ENCODE assay signal across 24 cellular contexts in genomic region chr3:108201258-108201657, GRCh38.
"Had no signal": no experiment of that assay in that cellular context is flagged by ENCODE, and none has a peak within 500 bp of the region (broad histone marks: within the 10 kb centered on the region; RNA-seq: fewer than 3 reads in every experiment).

No MANE protein-coding gene starts in this region.

- H3K27ac ChIP-seq: left lung, tibial artery, WERI-Rb-1 had no signal

- H3K4me3 ChIP-seq: left lung, lung, smooth muscle cell, tibial artery had no signal

- H3K4me1 ChIP-seq: left lung had no signal

- H3K27me3 Mint-ChIP-seq: brain; naive thymus-derived CD4-positive, alpha-beta T cell had no signal

- H3K9ac ChIP-seq: SK-N-SH had no signal

- H3K4me1 Mint-ChIP-seq: neural crest cell had no signal

- H3K27ac Mint-ChIP-seq: activated T-helper 2 cell treated with anti-CD3 and anti-CD28 coated beads, Interferon-gamma antibody, Interleukin-2, Interleukin-4, amounts not matched to agents 10 μg/mL and 5 μg/mL and 100 μg/mL, durations not matched to agents 14 hours and 24 hours and 36 hours; naive thymus-derived CD4-positive, alpha-beta T cell had no signal

- H3K27me3 ChIP-seq: left lung, tibial artery had no signal

- H3K4me2 ChIP-seq: SK-N-SH, smooth muscle cell had no signal

- H3K9me3 ChIP-seq: left lung, SK-N-SH, tibial artery had no signal

- ATAC-seq: esophagus mucosa; left lung; naive thymus-derived CD4-positive, alpha-beta T cell; sciatic nerve had no signal

- H3K9me3 Mint-ChIP-seq: activated T-helper 2 cell treated with anti-CD3 and anti-CD28 coated beads, Interferon-gamma antibody, Interleukin-2, Interleukin-4, amounts not matched to agents 10 μg/mL and 5 μg/mL and 100 μg/mL, durations not matched to agents 14 hours and 24 hours and 36 hours; brain; naive thymus-derived CD4-positive, alpha-beta T cell; neural crest cell had no signal

- H3K4me3 Mint-ChIP-seq: brain; naive thymus-derived CD4-positive, alpha-beta T cell; neural crest cell had no signal

- DNase-seq: activated CD4-positive, alpha-beta T cell treated with anti-CD3 and anti-CD28 coated beads, Interleukin-2, amount 50 U/mL, for 1 hour; activated CD4-positive, CD25-positive, alpha-beta regulatory T cell treated with anti-CD3 and anti-CD28 coated beads, Interleukin-2, amount 50 U/mL, for 72 hours; activated naive CD4-positive, alpha-beta T cell; aorta; effector memory CD4-positive, alpha-beta T cell; foreskin melanocyte; glutamatergic neuron; hippocampal formation; kidney glomerular epithelial cell; left lung; naive thymus-derived CD4-positive, alpha-beta T cell; occipital lobe; SK-N-SH; stimulated activated CD4-positive, alpha-beta T cell treated with anti-CD3 and anti-CD28 coated beads, Interleukin-15, amount 100 ng/mL, for 24 hours; stimulated activated naive CD4-positive, alpha-beta T cell treated with Interleukin-2 at 50 U/mL for 16 hours; tibial artery; WERI-Rb-1 had no signal
